Comparison of ENCODE assay signal across 21 cellular contexts in genomic region chr1:85357817-85358216, GRCh38.
"Had no signal": no experiment of that assay in that cellular context is flagged by ENCODE, and none has a peak within 500 bp of the region (broad histone marks: within the 10 kb centered on the region; RNA-seq: fewer than 3 reads in every experiment).

No MANE protein-coding gene starts in this region.

- H3K27ac Mint-ChIP-seq: endodermal cell; naive thymus-derived CD4-positive, alpha-beta T cell; nephron progenitor cell had no signal

- H3K4me3 ChIP-seq: coronary artery, heart left ventricle, prostate gland, sigmoid colon, skin epidermis, stomach, thoracic aorta had no signal

- H3K4me3 Mint-ChIP-seq: endodermal cell; naive thymus-derived CD4-positive, alpha-beta T cell; nephron progenitor cell had no signal

- ATAC-seq: heart left ventricle; left lobe of liver; naive thymus-derived CD4-positive, alpha-beta T cell had no signal

- H3K9ac ChIP-seq: parathyroid adenoma had no signal

- H3K9me3 Mint-ChIP-seq: endodermal cell, nephron progenitor cell had no signal

- H3K27me3 ChIP-seq: heart left ventricle, sigmoid colon, stomach had no signal

- H3K79me2 ChIP-seq: parathyroid adenoma had no signal

- H3K4me1 Mint-ChIP-seq: endodermal cell; naive thymus-derived CD4-positive, alpha-beta T cell; nephron progenitor cell had no signal

- H3K27ac ChIP-seq: coronary artery, heart left ventricle, parathyroid adenoma, prostate gland, sigmoid colon, skin epidermis, stomach, thoracic aorta had no signal

- H2AFZ ChIP-seq: parathyroid adenoma had no signal

- DNase-seq: effector CD4-positive, alpha-beta T cell; endodermal cell; erythroblast; foreskin melanocyte; heart left ventricle; hippocampal formation; mammary epithelial cell; naive thymus-derived CD4-positive, alpha-beta T cell; nephron progenitor cell; sigmoid colon; stimulated activated naive CD4-positive, alpha-beta T cell; stomach; substantia nigra; trophoblast cell had no signal

- H3K36me3 Mint-ChIP-seq: naive thymus-derived CD4-positive, alpha-beta T cell had no signal

- H3K36me3 ChIP-seq: heart left ventricle, prostate gland, sigmoid colon, stomach, thoracic aorta had no signal

- FAIRE-seq: endothelial cell of umbilical vein had no signal

- H3K9me3 ChIP-seq: heart left ventricle, prostate gland, sigmoid colon, stomach, thoracic aorta had no signal
